In the genomic region with DNA sequence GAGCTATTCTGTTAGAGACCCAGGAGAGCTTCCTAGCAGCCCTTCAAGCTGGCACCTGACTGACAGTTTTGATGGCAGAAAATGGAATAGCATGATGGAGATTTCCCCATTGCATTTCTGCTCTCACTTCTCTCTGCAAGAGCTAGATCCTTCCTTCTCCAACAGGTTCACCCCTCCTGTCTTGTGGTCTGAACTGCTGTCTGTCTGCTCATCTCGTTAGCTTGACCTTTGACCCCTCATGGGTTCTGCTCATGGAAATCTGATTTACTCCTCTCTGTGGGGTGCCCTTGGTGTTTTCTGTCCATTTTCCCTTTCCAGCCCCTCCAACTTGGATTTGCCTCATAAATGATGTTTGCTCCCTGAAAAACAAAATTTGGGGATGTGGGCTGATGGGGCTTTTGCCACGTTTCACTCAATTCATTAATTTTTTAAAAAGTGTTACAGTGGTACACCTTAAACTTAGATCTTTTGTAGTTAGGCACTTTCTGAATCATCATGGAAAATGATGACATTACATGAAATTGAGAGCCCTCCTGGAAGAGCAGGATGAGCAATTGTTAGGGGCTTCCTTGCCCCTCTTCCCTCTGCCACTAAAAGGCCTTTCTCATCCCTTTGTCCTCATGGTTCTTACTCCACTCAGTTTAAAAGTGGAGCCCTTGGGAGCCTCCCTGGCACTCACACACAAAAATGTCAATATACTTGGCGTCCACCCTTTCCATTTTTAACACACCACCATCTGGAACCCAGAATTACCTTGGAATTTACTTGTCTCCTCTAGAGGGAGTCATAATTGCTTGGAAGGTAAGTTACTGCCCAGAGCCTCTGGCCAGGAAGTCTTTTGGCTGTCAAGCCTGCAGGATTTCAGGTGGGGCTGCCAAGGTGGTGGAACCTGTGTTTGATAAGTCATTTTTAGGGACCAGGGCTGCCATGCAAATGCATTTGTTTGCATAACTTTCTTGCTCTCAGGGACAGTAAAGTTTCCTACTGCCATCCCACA, we compare ENCODE assay signal across 9 cellular contexts. TPM values are rescaled to one million over a fixed set of nuclear protein-coding genes. Genes with fewer than 3 reads are reported as not detected.
A peak's percentile ranks its signal among the peaks of the same experiment; 100 is the strongest.
DNase-seq lines count a peak whose midpoint lies in the region; ATAC-seq, FAIRE-seq and TF ChIP-seq lines count a peak whose summit lies in the region.
"Had no signal": no experiment of that assay in that cellular context is flagged by ENCODE, and none has a peak within 500 bp of the region (broad histone marks: within the 10 kb centered on the region; RNA-seq: fewer than 3 reads in every experiment).

No MANE protein-coding gene starts in this region.

- H3K36me3 Mint-ChIP-seq in activated CD4-positive, alpha-beta memory T cell treated with anti-CD3 and anti-CD28 coated beads, Interleukin-2, amount 10 ng/mL, durations not matched to agents 7 days and 5 days (ENCODE audit: low read depth): peaks cover 32% of the 10 kb centered on the region

- H2BK5ac ChIP-seq in mesendoderm (ENCODE audit: low read length): no peak overlapping the region

- TF ChIP-seq CTCF in left ventricle myocardium inferior (IDR thresholded peaks at IDR 0.05; ENCODE audit: borderline replicate concordance): peak; percentile 22

- H2AK5ac ChIP-seq in mesendoderm (ENCODE audit: low read length): no peak overlapping the region

- no peaks in the 10 kb centered on the region for H3K27me3 ChIP-seq in left ventricle myocardium inferior (ENCODE audit: low read depth)
- no peaks in the 10 kb centered on the region for H3K27me3 ChIP-seq in mesendoderm (ENCODE audit: insufficient read depth, low read length, poor library complexity)

- CTCF ChIA-PET in activated CD4-positive, alpha-beta memory T cell treated with anti-CD3 and anti-CD28 coated beads, Interleukin-2, amount 10 ng/mL, durations not matched to agents 7 days and 5 days (lab: Charles Lee): interaction anchor here (0.8 to 11.1 kb wide), 15 partner anchors 12 to 243 kb away, joined by 3 to 276 read pairs (median 5); no protein-coding TSS in a partner anchor

- H3K79me1 ChIP-seq in mesendoderm (ENCODE audit: low read length): no peaks in the 10 kb centered on the region

- no peak overlapping the region for H3K56ac ChIP-seq in mesendoderm (ENCODE audit: low read length)

- peak overlapping the region; percentile 78 for H3K27ac ChIP-seq in left ventricle myocardium inferior (replicated peaks)
- H3K27ac ChIP-seq in mesendoderm (ENCODE audit: low read depth, low read length): no peak overlapping the region

- ATAC-seq in left ventricle myocardium superior (no peak), HG03469 (IDR thresholded peaks at IDR 0.05; ENCODE audit: unreplicated experiment) (no peak)

- H3K4me3 ChIP-seq in left ventricle myocardium inferior: no peak overlapping the region
- no peak overlapping the region for H3K4me3 ChIP-seq in mesendoderm (ENCODE audit: low read length)

- H3K4me2 ChIP-seq in mesendoderm (ENCODE audit: low read length): no peak overlapping the region

- H3K4ac ChIP-seq in mesendoderm (ENCODE audit: low read depth, low read length): no peak overlapping the region

- H3K9me3 ChIP-seq in left ventricle myocardium inferior (replicated peaks): no peaks in the 10 kb centered on the region

- no peaks in the 10 kb centered on the region for H3K79me2 ChIP-seq in mesendoderm (ENCODE audit: control insufficient read depth, insufficient read depth, low read length)

- no peak overlapping the region for H2BK120ac ChIP-seq in mesendoderm (ENCODE audit: low read depth, low read length)

- H3K9me3 Mint-ChIP-seq in activated CD4-positive, alpha-beta memory T cell treated with anti-CD3 and anti-CD28 coated beads, Interleukin-2, amount 10 ng/mL, durations not matched to agents 7 days and 5 days: no peaks in the 10 kb centered on the region

- H3K9ac ChIP-seq in mesendoderm (ENCODE audit: low read length): no peak overlapping the region

- H3K27ac Mint-ChIP-seq in activated CD4-positive, alpha-beta memory T cell treated with anti-CD3 and anti-CD28 coated beads, Interleukin-2, amount 10 ng/mL, durations not matched to agents 7 days and 5 days: peak overlapping the region; percentile 72

- H3K27me3 Mint-ChIP-seq in activated CD4-positive, alpha-beta memory T cell treated with anti-CD3 and anti-CD28 coated beads, Interleukin-2, amount 10 ng/mL, durations not matched to agents 7 days and 5 days: no peaks in the 10 kb centered on the region

- POLR2A ChIA-PET in activated CD4-positive, alpha-beta memory T cell treated with anti-CD3 and anti-CD28 coated beads, Interleukin-2, amount 10 ng/mL, durations not matched to agents 7 days and 5 days (lab: Charles Lee): interaction anchor here (0.8 to 2.1 kb wide), 17 partner anchors 10 to 70 kb away, joined by 3 to 13 read pairs (median 4); a partner anchor contains a TSS

- peaks cover 95% of the 10 kb centered on the region for H3K4me1 Mint-ChIP-seq in activated CD4-positive, alpha-beta memory T cell treated with anti-CD3 and anti-CD28 coated beads, Interleukin-2, amount 10 ng/mL, durations not matched to agents 7 days and 5 days

- peaks cover 60% of the 10 kb centered on the region for H3K4me1 ChIP-seq in left ventricle myocardium inferior
- no peaks in the 10 kb centered on the region for H3K4me1 ChIP-seq in mesendoderm (ENCODE audit: control insufficient read depth, low read depth, low read length)

- no peak overlapping the region for H3K4me3 Mint-ChIP-seq in activated CD4-positive, alpha-beta memory T cell treated with anti-CD3 and anti-CD28 coated beads, Interleukin-2, amount 10 ng/mL, durations not matched to agents 7 days and 5 days

- peaks cover 21% of the 10 kb centered on the region for H3K36me3 ChIP-seq in left ventricle myocardium inferior
- no peaks in the 10 kb centered on the region for H3K36me3 ChIP-seq in mesendoderm (ENCODE audit: control insufficient read depth, insufficient read depth, low read length)

- no peak overlapping the region for H3K18ac ChIP-seq in mesendoderm (ENCODE audit: low read length)

- H4K5ac ChIP-seq in mesendoderm (ENCODE audit: low read length): no peak overlapping the region

- H2BK15ac ChIP-seq in mesendoderm (replicated peaks; ENCODE audit: low read depth): no peak overlapping the region

- intact Hi-C loops in left ventricle myocardium inferior (cut with micrococcal nuclease) (loop anchor here (10.0 kb wide), 1 partner anchor 176 kb away; no protein-coding TSS in a partner anchor), left ventricle myocardium superior (cut with micrococcal nuclease) (no loop called here)

- H3K23ac ChIP-seq in mesendoderm (ENCODE audit: low read length): no peak overlapping the region

- FAIRE-seq in HTR-8/SVneo (lab: Jason Lieb, UNC): no peak
- FAIRE-seq: colon had no signal

- WGBS in mesendoderm (ENCODE audit: extremely low coverage, insufficient coverage, low lambda C conversion rate): no CpG with 5 or more reads among the region's 3 CpGs

- DNase-seq in left ventricle myocardium inferior: no peak
- DNase-seq in left ventricle myocardium superior: no peak
- peak; percentile 50 for DNase-seq in HTR-8/SVneo (ENCODE audit: insufficient read length, low spot score)
- DNase-seq in activated CD4-positive, alpha-beta memory T cell treated with anti-CD3 and anti-CD28 coated beads, Interleukin-2, amount 10 ng/mL, durations not matched to agents 7 days and 5 days: no peak
- DNase-seq in mesendoderm: peak; percentile 70
- DNase-seq in NK-92 treated with Interleukin-12 subunit alpha and Interleukin-12 subunit beta, amount 100 ng/mL, for 24 hours (lab: John Stamatoyannopoulos, UW): no peak
- DNase-seq in UCSD-AML1 (lab: John Stamatoyannopoulos, UW; ENCODE audit: unreplicated experiment): no peak

- H4K8ac ChIP-seq in mesendoderm (ENCODE audit: low read depth, low read length): no peak overlapping the region

RNA-seq across cellular contexts. Expression of a gene that starts 31.9 kb away (rescaled TPM):
- total RNA-seq in left ventricle myocardium inferior (not detected), left ventricle myocardium superior (not detected)
- not detected for total RNA-seq in activated CD4-positive, alpha-beta memory T cell treated with anti-CD3 and anti-CD28 coated beads, Interleukin-2, amount 10 ng/mL, durations not matched to agents 7 days and 5 days
- polyA plus RNA-seq in mesendoderm (2013, experiment 1 of 2): not detected
- not detected for polyA plus RNA-seq in mesendoderm (2013, experiment 2 of 2)

RNA-seq across cellular contexts. Expression of a gene that starts 33.6 kb away (rescaled TPM):
- total RNA-seq in left ventricle myocardium inferior (0.38 TPM), left ventricle myocardium superior (0.37 TPM)
- total RNA-seq in activated CD4-positive, alpha-beta memory T cell treated with anti-CD3 and anti-CD28 coated beads, Interleukin-2, amount 10 ng/mL, durations not matched to agents 7 days and 5 days: 1 to 10 TPM in 1 of 2 experiments, under 1 TPM in 1; 0.73 to 1.9 TPM
- not detected for polyA plus RNA-seq in mesendoderm (2013, experiment 1 of 2)
- polyA plus RNA-seq in mesendoderm (2013, experiment 2 of 2): not detected

RNA-seq across cellular contexts. Expression of a gene that starts 54.0 kb away (rescaled TPM):
- total RNA-seq in left ventricle myocardium inferior (215 TPM), left ventricle myocardium superior (228 TPM)
- 10 to 100 TPM; 89.1 to 95.2 TPM for total RNA-seq in activated CD4-positive, alpha-beta memory T cell treated with anti-CD3 and anti-CD28 coated beads, Interleukin-2, amount 10 ng/mL, durations not matched to agents 7 days and 5 days
- polyA plus RNA-seq in mesendoderm (2013, experiment 1 of 2): 32.5 TPM
- polyA plus RNA-seq in mesendoderm (2013, experiment 2 of 2): 32.5 TPM

Comparison
In these comparisons a context has a peak if more than half of its experiments do, and no peak if none do; other contexts are left out.
1. DNase-seq: peak in HTR-8/SVneo (single experiment) and mesendoderm (single experiment); none in left ventricle myocardium inferior (single experiment), left ventricle myocardium superior (single experiment), activated CD4-positive, alpha-beta memory T cell treated with anti-CD3 and anti-CD28 coated beads, Interleukin-2, amount 10 ng/mL, durations not matched to agents 7 days and 5 days (single experiment), NK-92 treated with Interleukin-12 subunit alpha and Interleukin-12 subunit beta, amount 100 ng/mL, for 24 hours (single experiment) and UCSD-AML1 (single experiment).